15 cellular contexts compared by ENCODE assay signal in genomic region chr2:15807418-15808220, GRCh38.
DNase-seq lines count a peak whose midpoint lies in the region; ATAC-seq and TF ChIP-seq lines count a peak whose summit lies in the region.
"Had no signal": no experiment of that assay in that cellular context is flagged by ENCODE, and none has a peak within 500 bp of the region (broad histone marks: within the 10 kb centered on the region; RNA-seq: fewer than 3 reads in every experiment).

No MANE protein-coding gene starts in this region.

- H3K27ac Mint-ChIP-seq in nephron progenitor cell (peak overlapping the region; percentile 99), endothelial cell (ENCODE audit: unreplicated experiment) (no peak overlapping the region)
- no peak overlapping the region for H3K27ac Mint-ChIP-seq in activated CD4-positive, alpha-beta memory T cell treated with anti-CD3 and anti-CD28 coated beads, Interleukin-2, amount 10 ng/mL, durations not matched to agents 7 days and 5 days
- H3K27ac Mint-ChIP-seq: CD14-positive monocyte; CD4-positive, alpha-beta memory T cell had no signal

- no peak overlapping the region for H3K4me3 Mint-ChIP-seq in nephron progenitor cell
- no peak overlapping the region for H3K4me3 Mint-ChIP-seq in activated CD4-positive, alpha-beta memory T cell treated with anti-CD3 and anti-CD28 coated beads, Interleukin-2, amount 10 ng/mL, durations not matched to agents 7 days and 5 days
- H3K4me3 Mint-ChIP-seq in endothelial cell (ENCODE audit: unreplicated experiment) = no peak overlapping the region
- H3K4me3 Mint-ChIP-seq: CD14-positive monocyte; CD4-positive, alpha-beta memory T cell had no signal

- H3K36me3 Mint-ChIP-seq in nephron progenitor cell (ENCODE audit: low read depth) (no peaks in the 10 kb centered on the region), endothelial cell (ENCODE audit: low read depth, unreplicated experiment) (no peaks in the 10 kb centered on the region)
- no peaks in the 10 kb centered on the region for H3K36me3 Mint-ChIP-seq in activated CD4-positive, alpha-beta memory T cell treated with anti-CD3 and anti-CD28 coated beads, Interleukin-2, amount 10 ng/mL, durations not matched to agents 7 days and 5 days (ENCODE audit: low read depth)
- H3K36me3 Mint-ChIP-seq: CD14-positive monocyte; CD4-positive, alpha-beta memory T cell had no signal

- POLR2A ChIA-PET in activated CD4-positive, alpha-beta memory T cell treated with anti-CD3 and anti-CD28 coated beads, Interleukin-2, amount 10 ng/mL, durations not matched to agents 7 days and 5 days (lab: Charles Lee) = interaction anchor here (0.6 kb wide), 1 partner anchor 799 kb away, joined by 3 read pairs; no protein-coding TSS in a partner anchor

- H3K9me3 Mint-ChIP-seq in nephron progenitor cell (no peaks in the 10 kb centered on the region), endothelial cell (ENCODE audit: unreplicated experiment) (no peaks in the 10 kb centered on the region)
- H3K9me3 Mint-ChIP-seq in activated CD4-positive, alpha-beta memory T cell treated with anti-CD3 and anti-CD28 coated beads, Interleukin-2, amount 10 ng/mL, durations not matched to agents 7 days and 5 days = no peaks in the 10 kb centered on the region
- H3K9me3 Mint-ChIP-seq: CD4-positive, alpha-beta memory T cell had no signal

- ATAC-seq in HG03439 (IDR thresholded peaks at IDR 0.05; ENCODE audit: unreplicated experiment) = no peak

- DNase-seq in SK-N-MC (ENCODE audit: low read depth, low spot score) (no peak), left kidney (ENCODE audit: low read depth, low spot score) (peak; percentile 85), nephron progenitor cell (no peak), medulla oblongata (ENCODE audit: extremely low spot score) (no peak), endothelial cell (ENCODE audit: low spot score) (no peak)
- no peak for DNase-seq in activated CD4-positive, alpha-beta memory T cell treated with anti-CD3 and anti-CD28 coated beads, Interleukin-2, amount 10 ng/mL, durations not matched to agents 7 days and 5 days
- DNase-seq: 8988T; CD4-positive, alpha-beta memory T cell; DMS153; DMS79; GDM1 had no signal

- CTCF ChIA-PET in activated CD4-positive, alpha-beta memory T cell treated with anti-CD3 and anti-CD28 coated beads, Interleukin-2, amount 10 ng/mL, durations not matched to agents 7 days and 5 days (lab: Charles Lee) = no interaction called here

- H3K9ac ChIP-seq in SK-N-MC (ENCODE audit: insufficient read length) = no peak overlapping the region
- H3K9ac ChIP-seq: BLaER1 had no signal

- H3K4me1 Mint-ChIP-seq in nephron progenitor cell (peaks cover 64% of the 10 kb centered on the region), endothelial cell (ENCODE audit: unreplicated experiment) (peaks cover 25% of the 10 kb centered on the region)
- H3K4me1 Mint-ChIP-seq in activated CD4-positive, alpha-beta memory T cell treated with anti-CD3 and anti-CD28 coated beads, Interleukin-2, amount 10 ng/mL, durations not matched to agents 7 days and 5 days = no peaks in the 10 kb centered on the region
- H3K4me1 Mint-ChIP-seq: CD4-positive, alpha-beta memory T cell had no signal

- H3K27me3 Mint-ChIP-seq in nephron progenitor cell (ENCODE audit: low read depth, poor library complexity) (peaks cover 30% of the 10 kb centered on the region), endothelial cell (ENCODE audit: unreplicated experiment) (peaks cover 12% of the 10 kb centered on the region)
- no peaks in the 10 kb centered on the region for H3K27me3 Mint-ChIP-seq in activated CD4-positive, alpha-beta memory T cell treated with anti-CD3 and anti-CD28 coated beads, Interleukin-2, amount 10 ng/mL, durations not matched to agents 7 days and 5 days

- H3K36me3 ChIP-seq in SK-N-MC (ENCODE audit: insufficient read depth, low read length) = no peaks in the 10 kb centered on the region
- H3K36me3 ChIP-seq: BLaER1, HAP-1 had no signal

- peak overlapping the region; percentile 89; the same call in 1 of the 2 replicates for H3K27ac ChIP-seq in SK-N-MC

- TF ChIP-seq CTCF in nephron progenitor cell (IDR thresholded peaks at IDR 0.05) = no peak
- TF ChIP-seq CTCF in endothelial cell (IDR thresholded peaks at IDR 0.05; ENCODE audit: unreplicated experiment) = no peak

- peak overlapping the region; percentile 62 for H3K4me3 ChIP-seq in SK-N-MC
- H3K4me3 ChIP-seq: BLaER1, HAP-1 had no signal

- no peaks in the 10 kb centered on the region for H3K9me3 ChIP-seq in SK-N-MC (ENCODE audit: low read depth, low read length)
- H3K9me3 ChIP-seq: BLaER1, HAP-1 had no signal
